17 cellular contexts compared by ENCODE assay signal in the genomic region with DNA sequence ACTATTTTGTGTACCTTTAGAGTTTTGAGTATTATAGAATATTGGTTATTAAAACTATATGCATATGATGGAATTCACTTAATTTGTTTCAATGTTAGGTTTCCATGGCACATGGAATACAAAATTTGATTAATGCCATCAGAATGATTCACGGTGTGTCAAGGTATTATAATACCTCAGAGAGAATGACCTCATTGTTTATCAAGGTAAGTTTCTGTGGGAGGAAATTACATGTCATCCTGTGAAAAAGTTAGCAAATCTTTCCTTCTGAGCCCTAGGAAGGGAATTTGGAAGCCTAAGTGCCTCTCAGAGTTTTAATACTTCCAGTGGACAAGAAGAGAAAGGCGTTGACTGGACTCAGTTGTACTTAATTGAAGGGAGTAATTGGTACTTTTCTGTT. TPM values are rescaled to one million over a fixed set of nuclear protein-coding genes. Genes with fewer than 3 reads are reported as not detected.
DNase-seq lines count a peak whose midpoint lies in the region; ATAC-seq, FAIRE-seq and TF ChIP-seq lines count a peak whose summit lies in the region.
"Had no signal": no experiment of that assay in that cellular context is flagged by ENCODE, and none has a peak within 500 bp of the region (broad histone marks: within the 10 kb centered on the region; RNA-seq: fewer than 3 reads in every experiment).

No MANE protein-coding gene starts in this region.

- no peaks in the 10 kb centered on the region for H3K36me3 Mint-ChIP-seq in chondrocyte (ENCODE audit: low read depth)

- H3K27ac Mint-ChIP-seq in chondrocyte (ENCODE audit: unreplicated experiment), result no peak overlapping the region
- H3K27ac Mint-ChIP-seq: activated CD4-positive, alpha-beta T cell treated with anti-CD3 and anti-CD28 coated beads, Interleukin-2, amount 10 ng/mL, durations not matched to agents 7 days and 5 days; endodermal cell; IgD-negative memory B cell had no signal

- TF ChIP-seq CTCF in bronchial epithelial cell (IDR thresholded peaks at IDR 0.05; ENCODE audit: insufficient read depth, low read length, severe bottlenecking) (no peak), pancreas (IDR thresholded peaks at IDR 0.05) (no peak), chondrocyte (IDR thresholded peaks at IDR 0.05) (no peak)

- CTCF ChIA-PET in HEK293T (lab: Yijun Ruan, JAX), result no interaction called here

- H3K27me3 ChIP-seq in bronchial epithelial cell (ENCODE audit: control insufficient read depth, insufficient read depth, low read length), result no peaks in the 10 kb centered on the region
- H3K27me3 ChIP-seq in pancreas, result no peaks in the 10 kb centered on the region
- H3K27me3 ChIP-seq: BLaER1 treated with 17β-estradiol and CSF1 and Interleukin-3, amounts not matched to agents 10 nM and 100 nM had no signal

- H3K4me1 Mint-ChIP-seq in chondrocyte (ENCODE audit: low read depth), result no peaks in the 10 kb centered on the region
- H3K4me1 Mint-ChIP-seq: endodermal cell, IgD-negative memory B cell had no signal

- intact Hi-C loops in pancreas (cut with DNase I), result no loop called here

- DNase-seq in Daoy (ENCODE audit: low read depth) (peak; percentile 21), HEK293T (ENCODE audit: extremely low spot score) (no peak), bronchial epithelial cell (ENCODE audit: low read depth) (peak; percentile 98), pancreas (no peak), chondrocyte (ENCODE audit: low spot score) (no peak)
- no peak for DNase-seq in activated effector memory CD4-positive, alpha-beta T cell treated with anti-CD3 and anti-CD28 coated beads, Interleukin-2, amount 50 U/mL, for 16 hours
- DNase-seq: activated CD4-positive, alpha-beta T cell treated with anti-CD3 and anti-CD28 coated beads, Interleukin-2, amount 10 ng/mL, durations not matched to agents 7 days and 5 days; endodermal cell; foreskin fibroblast; NCI-H2081; NCI-H526 treated with DMSO at 0.1 percent for 48 hours had no signal

- H3K4me1 ChIP-seq in pancreas, result peaks cover 0 to 6% (median 0%) of the 10 kb centered on the region in 3 donors
- H3K4me1 ChIP-seq: BLaER1 treated with 17β-estradiol and CSF1 and Interleukin-3, amounts not matched to agents 10 nM and 100 nM; parathyroid adenoma had no signal

- H3K27ac ChIP-seq in pancreas, result peak overlapping the region in 2 of 4 donors; percentile 4 to 59
- H3K27ac ChIP-seq: BLaER1 treated with 17β-estradiol and CSF1 and Interleukin-3, amounts not matched to agents 10 nM and 100 nM; parathyroid adenoma had no signal

- peak in 3 of 4 donors; percentile 50 to 80 (median 74) for ATAC-seq in pancreas
- ATAC-seq in HG02938 (IDR thresholded peaks at IDR 0.05; ENCODE audit: unreplicated experiment), result no peak

- H3K4me3 Mint-ChIP-seq in chondrocyte (ENCODE audit: unreplicated experiment), result no peak overlapping the region
- H3K4me3 Mint-ChIP-seq: activated CD4-positive, alpha-beta T cell treated with anti-CD3 and anti-CD28 coated beads, Interleukin-2, amount 10 ng/mL, durations not matched to agents 7 days and 5 days; endodermal cell; IgD-negative memory B cell had no signal

- H3K36me3 ChIP-seq in bronchial epithelial cell (ENCODE audit: control insufficient read depth, insufficient read depth, low read length) (no peaks in the 10 kb centered on the region), pancreas (no peaks in the 10 kb centered on the region)
- H3K36me3 ChIP-seq: BLaER1 treated with 17β-estradiol and CSF1 and Interleukin-3, amounts not matched to agents 10 nM and 100 nM had no signal

- 58 to 64% methylated on average over 2 of the region's 2 CpGs for WGBS in pancreas, 2 donors

- H3K9me3 Mint-ChIP-seq in chondrocyte (ENCODE audit: low read depth), result peaks cover 6% of the 10 kb centered on the region
- H3K9me3 Mint-ChIP-seq: IgD-negative memory B cell had no signal

- POLR2A ChIA-PET in HEK293T (lab: Yijun Ruan, JAX), result no interaction called here

- peaks cover 2% of the 10 kb centered on the region for H3K27me3 Mint-ChIP-seq in chondrocyte (ENCODE audit: low read depth)
- H3K27me3 Mint-ChIP-seq: activated CD4-positive, alpha-beta T cell treated with anti-CD3 and anti-CD28 coated beads, Interleukin-2, amount 10 ng/mL, durations not matched to agents 7 days and 5 days had no signal

- FAIRE-seq in bronchial epithelial cell (lab: Jason Lieb, UNC), result peak; percentile 52
- FAIRE-seq in pancreas (lab: Jason Lieb, UNC), result no peak
- FAIRE-seq: small intestine had no signal

- no peaks in the 10 kb centered on the region for H3K9me3 ChIP-seq in pancreas

- no peak overlapping the region for H3K4me3 ChIP-seq in bronchial epithelial cell (ENCODE audit: low read depth, low read length)
- no peak overlapping the region for H3K4me3 ChIP-seq in pancreas
- H3K4me3 ChIP-seq: BLaER1 treated with 17β-estradiol and CSF1 and Interleukin-3, amounts not matched to agents 10 nM and 100 nM had no signal

TF ChIP-seq in HEK293T, 16 proteins besides CTCF, POLR2A, EP300 and RAD21:
- TF ChIP-seq ARNT (IDR thresholded peaks at IDR 0.05) (no peak), CTBP1 (IDR thresholded peaks at IDR 0.05; ENCODE audit: borderline replicate concordance) (no peak), PKNOX1 (IDR thresholded peaks at IDR 0.05) (0 out of 2 replicates have a peak, but pooled peaks have one; percentile 31)

RNA-seq across cellular contexts. Expression of gene DNAH8, which starts 40.8 kb away (rescaled TPM):
- total RNA-seq in Daoy (2014; rRNA removed; shearing (Covaris generic)), result under 0.01 TPM in 1 of 2 replicates, not detected in the other
- total RNA-seq in bronchial epithelial cell (not detected in 2 replicates), pancreas (not detected), chondrocyte (0.05 to 0.24 TPM (median 0.15 TPM) in 3 replicates)
- polyA plus RNA-seq in pancreas, result not detected
- total RNA-seq: endodermal cell had no signal
- polyA plus RNA-seq: liver had no signal

RNA-seq across cellular contexts. Expression of gene GLO1, which starts 52.9 kb away (rescaled TPM):
- total RNA-seq in Daoy (2014; rRNA removed; shearing (Covaris generic)), result 254 and 303 TPM in 2 replicates
- 95.0 and 97.8 TPM in 2 replicates for total RNA-seq in bronchial epithelial cell
- total RNA-seq in pancreas, result 10 to 100 TPM; 16.6 to 32.6 (median 20.4) TPM
- polyA plus RNA-seq in pancreas, result 10 to 100 TPM; 26.7 to 36.5 TPM
- total RNA-seq in chondrocyte, result 71.0 to 77.7 TPM (median 76.1 TPM) in 3 replicates

Comparison
In these comparisons a context has a peak if more than half of its experiments do, and no peak if none do; other contexts are left out.
1. DNase-seq: peak in Daoy (single experiment) and bronchial epithelial cell (single experiment); none in HEK293T (single experiment), pancreas (0 of 6), activated effector memory CD4-positive, alpha-beta T cell treated with anti-CD3 and anti-CD28 coated beads, Interleukin-2, amount 50 U/mL, for 16 hours (single experiment) and chondrocyte (single experiment).